Comparison of ENCODE assay signal across 27 cellular contexts in the genomic region with DNA sequence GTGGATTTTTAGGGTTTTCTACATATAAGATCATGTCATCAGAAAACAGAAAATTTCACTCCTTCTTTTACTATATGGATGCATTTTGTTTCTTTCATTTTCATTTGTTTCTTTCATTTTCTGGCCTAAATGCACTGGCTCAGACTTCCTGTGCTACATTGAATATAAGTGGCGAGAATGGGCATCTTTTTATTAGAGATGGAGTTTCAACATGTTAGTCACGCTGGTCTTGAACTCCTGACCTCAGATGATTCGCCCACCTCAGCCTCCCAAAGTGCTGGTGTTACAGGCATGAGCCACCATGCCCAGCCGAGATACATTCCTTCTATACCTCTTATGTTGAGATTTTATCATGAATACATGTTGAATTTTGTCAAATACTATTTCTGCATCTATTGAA.
DNase-seq lines count a peak whose midpoint lies in the region; ATAC-seq and TF ChIP-seq lines count a peak whose summit lies in the region.
"Had no signal": no experiment of that assay in that cellular context is flagged by ENCODE, and none has a peak within 500 bp of the region (broad histone marks: within the 10 kb centered on the region; RNA-seq: fewer than 3 reads in every experiment).

No MANE protein-coding gene starts in this region.

- no peak for DNase-seq in T-helper 1 cell
- DNase-seq in Daoy (ENCODE audit: low read depth): peak; percentile 6
- DNase-seq in LHCN-M2 (ENCODE audit: low read depth): peak; percentile 43
- DNase-seq in fibroblast of lung (ENCODE audit: low read depth in 2 of 2): peak; percentile 0 to 24
- DNase-seq in HK-2 (ENCODE audit: unreplicated experiment): no peak
- DNase-seq: activated CD4-positive, CD25-positive, alpha-beta regulatory T cell; Caco-2; foreskin melanocyte; hypothalamus; mesendoderm; naive thymus-derived CD4-positive, alpha-beta T cell; NCI-H1694; ovary; sigmoid colon; stimulated activated CD4-positive, alpha-beta T cell treated with anti-CD3 and anti-CD28 coated beads, Interleukin-2, amount 100 ng/mL, for 24 hours had no signal

- H3K36me3 ChIP-seq in fibroblast of lung (ENCODE audit: control insufficient read depth, insufficient read depth, low read length): no peaks in the 10 kb centered on the region
- H3K36me3 ChIP-seq: ovary, SJSA1 had no signal

- no peak overlapping the region for H3K4me3 Mint-ChIP-seq in T-helper 1 cell treated with Interleukin-12 subunit alpha and Interleukin-12 subunit beta and Interleukin-4 antibody, amounts not matched to agents 30 μg/mL and 1 μg/mL, for 36 hours
- H3K4me3 Mint-ChIP-seq: activated naive CD4-positive, alpha-beta T cell treated with anti-CD3 and anti-CD28 coated beads, Interleukin-2, amount 50 U/mL, for 24 hours; B cell; brain; IgD-negative memory B cell; naive thymus-derived CD4-positive, alpha-beta T cell; stimulated activated naive CD8-positive, alpha-beta T cell treated with anti-CD3 and anti-CD28 coated beads, Interleukin-15, amount 100 ng/mL, for 72 hours had no signal

- no peaks in the 10 kb centered on the region for H3K9me3 ChIP-seq in fibroblast of lung (ENCODE audit: control insufficient read depth, insufficient read depth, low read depth, low read length)
- H3K9me3 ChIP-seq: Caco-2, HAP-1, ovary, sigmoid colon, SJSA1 had no signal

- no peak overlapping the region for H3K4me3 ChIP-seq in fibroblast of lung (replicated peaks in 1 of 4; ENCODE audit: control extremely low read depth in 1 of 4, insufficient read depth in 1 of 4, low read depth in 3 of 4, low read length in 4 of 4)
- H3K4me3 ChIP-seq: coronary artery, HAP-1, ovary, sigmoid colon, SJSA1 had no signal

- no peaks in the 10 kb centered on the region for H3K4me1 ChIP-seq in fibroblast of lung (ENCODE audit: control insufficient read depth, extremely low read depth, insufficient read depth, low read length)
- H3K4me1 ChIP-seq: Caco-2, HAP-1, sigmoid colon, SJSA1 had no signal

- no peak overlapping the region for H3K27ac ChIP-seq in fibroblast of lung (ENCODE audit: insufficient read depth, low read length)
- H3K27ac ChIP-seq: 22Rv1, coronary artery, ovary, sigmoid colon, SJSA1 had no signal

- H3K36me3 Mint-ChIP-seq in T-helper 1 cell treated with Interleukin-12 subunit alpha and Interleukin-12 subunit beta and Interleukin-4 antibody, amounts not matched to agents 30 μg/mL and 1 μg/mL, for 36 hours (ENCODE audit: low read depth): peaks cover 43% of the 10 kb centered on the region

- H3K9ac ChIP-seq in fibroblast of lung (ENCODE audit: insufficient read depth, low read length): no peak overlapping the region

- H3K27me3 ChIP-seq in fibroblast of lung (ENCODE audit: control insufficient read depth, insufficient read depth, low read length): no peaks in the 10 kb centered on the region
- H3K27me3 ChIP-seq: ovary, sigmoid colon, SJSA1 had no signal

- H3K27ac Mint-ChIP-seq in T-helper 1 cell treated with Interleukin-12 subunit alpha and Interleukin-12 subunit beta and Interleukin-4 antibody, amounts not matched to agents 30 μg/mL and 1 μg/mL, for 36 hours: peak overlapping the region; percentile 45
- H3K27ac Mint-ChIP-seq: B cell, brain, IgD-negative memory B cell had no signal

- H4K20me1 ChIP-seq in fibroblast of lung (ENCODE audit: control insufficient read depth, extremely low read depth, insufficient read depth, low read length): no peaks in the 10 kb centered on the region

- peaks cover 5% of the 10 kb centered on the region for H3K4me1 Mint-ChIP-seq in T-helper 1 cell treated with Interleukin-12 subunit alpha and Interleukin-12 subunit beta and Interleukin-4 antibody, amounts not matched to agents 30 μg/mL and 1 μg/mL, for 36 hours (ENCODE audit: low read depth)
- H3K4me1 Mint-ChIP-seq: brain had no signal

- no peak overlapping the region for H3K4me2 ChIP-seq in fibroblast of lung (ENCODE audit: extremely low read depth, insufficient read depth, low read length)

- ATAC-seq in HG03342 (IDR thresholded peaks at IDR 0.05; ENCODE audit: unreplicated experiment) (no peak), HG03520 (IDR thresholded peaks at IDR 0.05; ENCODE audit: unreplicated experiment) (no peak)
- ATAC-seq: naive thymus-derived CD4-positive, alpha-beta T cell; stimulated activated naive CD8-positive, alpha-beta T cell treated with anti-CD3 and anti-CD28 coated beads, Interleukin-15, amount 100 ng/mL, for 72 hours had no signal

- H3K79me2 ChIP-seq in fibroblast of lung (ENCODE audit: control insufficient read depth, insufficient read depth, low read length): no peaks in the 10 kb centered on the region

- TF ChIP-seq CTCF in fibroblast of lung (conservative IDR thresholded peaks at IDR 0.05 in 1 of 2, IDR thresholded peaks at IDR 0.05 in 1 of 2; ENCODE audit: low read depth in 1 of 2, low read length in 2 of 2): no peak

- H3K27me3 Mint-ChIP-seq in T-helper 1 cell treated with Interleukin-12 subunit alpha and Interleukin-12 subunit beta and Interleukin-4 antibody, amounts not matched to agents 30 μg/mL and 1 μg/mL, for 36 hours (ENCODE audit: low read depth): no peaks in the 10 kb centered on the region
- H3K27me3 Mint-ChIP-seq: activated naive CD4-positive, alpha-beta T cell treated with anti-CD3 and anti-CD28 coated beads, Interleukin-2, amount 50 U/mL, for 24 hours; B cell; brain; IgD-negative memory B cell; naive thymus-derived CD4-positive, alpha-beta T cell; stimulated activated naive CD8-positive, alpha-beta T cell treated with anti-CD3 and anti-CD28 coated beads, Interleukin-15, amount 100 ng/mL, for 72 hours had no signal

- H2AFZ ChIP-seq in fibroblast of lung (ENCODE audit: low read length): no peak overlapping the region

- H3K9me3 Mint-ChIP-seq in T-helper 1 cell treated with Interleukin-12 subunit alpha and Interleukin-12 subunit beta and Interleukin-4 antibody, amounts not matched to agents 30 μg/mL and 1 μg/mL, for 36 hours: peaks cover 24% of the 10 kb centered on the region
- H3K9me3 Mint-ChIP-seq: activated naive CD4-positive, alpha-beta T cell treated with anti-CD3 and anti-CD28 coated beads, Interleukin-2, amount 50 U/mL, for 24 hours; stimulated activated naive CD8-positive, alpha-beta T cell treated with anti-CD3 and anti-CD28 coated beads, Interleukin-15, amount 100 ng/mL, for 72 hours had no signal

Comparison
In these comparisons a context has a peak if more than half of its experiments do, and no peak if none do; other contexts are left out.
1. DNase-seq: peak in Daoy (single experiment), LHCN-M2 (single experiment) and fibroblast of lung (2 of 2); none in T-helper 1 cell (0 of 5) and HK-2 (single experiment).